Comparison of ENCODE assay signal across 8 cellular contexts in the genomic region with DNA sequence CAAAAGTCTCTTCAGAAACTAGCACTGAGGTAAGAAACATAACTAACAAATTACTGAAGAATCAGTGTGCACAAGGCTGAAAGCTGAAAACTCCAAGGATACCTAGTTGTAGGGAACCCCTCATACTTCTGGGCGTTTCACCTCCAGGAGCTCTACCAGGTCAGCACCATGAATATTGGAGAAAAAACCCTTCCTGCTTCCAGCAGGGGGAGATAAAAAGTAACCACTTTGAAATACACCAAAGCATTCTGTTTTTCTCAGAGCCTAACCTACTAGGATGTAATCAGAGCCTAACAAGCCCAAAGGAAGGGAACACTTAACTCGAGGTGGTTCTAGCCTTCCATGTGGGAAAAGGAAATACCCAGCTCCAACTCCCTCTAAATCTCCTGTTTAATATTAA.
DNase-seq lines count a peak whose midpoint lies in the region; ATAC-seq and TF ChIP-seq lines count a peak whose summit lies in the region.

No MANE protein-coding gene starts in this region.

- H3K27ac ChIP-seq in RWPE1: no peak overlapping the region

- CTCF ChIA-PET in RWPE1 (lab: Yijun Ruan, JAX) (interaction anchor here (0.6 kb wide), 1 partner anchor 45 kb away, joined by 4 read pairs; no protein-coding TSS in a partner anchor), GM10248 (lab: Yijun Ruan, JAX) (interaction anchor here (1.0 to 1.3 kb wide), 2 partner anchors 11 to 18 kb away, joined by 3 to 4 read pairs; no protein-coding TSS in a partner anchor)

- no peak for DNase-seq in AG09319 (ENCODE audit: extremely low read depth, low read depth)
- peak; percentile 8 for DNase-seq in GM20000 (ENCODE audit: low spot score)
- DNase-seq in RWPE1 (ENCODE audit: low spot score): peak; percentile 5
- DNase-seq in iPS DF 19.7 (ENCODE audit: low read depth, low spot score): peak; percentile 30
- DNase-seq in GM10248 (ENCODE audit: extremely low spot score): no peak
- no peak for DNase-seq in mesenteric fat pad (ENCODE audit: low spot score)

- no peak for ATAC-seq in GM21529 (IDR thresholded peaks at IDR 0.05; ENCODE audit: unreplicated experiment)
- ATAC-seq in GM18868 (IDR thresholded peaks at IDR 0.05; ENCODE audit: unreplicated experiment): no peak

- POLR2A ChIA-PET in RWPE1 (lab: Yijun Ruan, JAX; ENCODE audit: low non-redundant PET): no interaction called here
- POLR2A ChIA-PET in GM10248 (lab: Yijun Ruan, JAX): no interaction called here

- peak; percentile 37 for TF ChIP-seq CTCF in AG09319 (IDR thresholded peaks at IDR 0.05; ENCODE audit: low read depth, low read length)
- TF ChIP-seq CTCF in GM20000 (IDR thresholded peaks at IDR 0.05; ENCODE audit: extremely low read depth, missing control alignments): no peak
- no peak for TF ChIP-seq CTCF in RWPE1 (conservative IDR thresholded peaks at IDR 0.05; ENCODE audit: low read depth)
- no peak for TF ChIP-seq CTCF in GM10248 (IDR thresholded peaks at IDR 0.05; ENCODE audit: control extremely low read depth, extremely low read depth, low read depth, missing control alignments)

Comparison
In these comparisons a context has a peak if more than half of its experiments do, and no peak if none do; other contexts are left out.
1. DNase-seq: peak in GM20000 (single experiment), RWPE1 (single experiment) and iPS DF 19.7 (single experiment); none in AG09319 (single experiment), GM10248 (single experiment) and mesenteric fat pad (single experiment).